Comparison of ENCODE assay signal across 32 cellular contexts in the genomic region with DNA sequence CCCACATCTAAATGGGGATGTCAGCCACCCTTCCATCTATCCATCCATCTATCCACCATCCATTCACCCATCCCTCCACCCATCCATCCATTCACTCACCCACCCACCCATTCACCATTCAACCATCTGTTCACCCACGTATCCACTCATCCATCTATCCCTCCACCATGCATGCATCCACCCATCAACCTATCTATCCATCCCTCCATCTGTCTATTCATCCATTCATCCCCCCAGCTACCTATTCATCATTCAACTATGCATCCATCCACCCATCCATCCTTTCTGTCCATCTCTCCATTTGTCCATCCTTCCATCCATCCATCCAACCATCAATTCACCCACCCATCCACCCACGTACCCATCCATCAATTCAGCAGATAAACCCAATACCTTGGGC. TPM values are rescaled to one million over a fixed set of nuclear protein-coding genes. Genes with fewer than 3 reads are reported as not detected.
"Had no signal": no experiment of that assay in that cellular context is flagged by ENCODE, and none has a peak within 500 bp of the region (broad histone marks: within the 10 kb centered on the region; RNA-seq: fewer than 3 reads in every experiment).

No MANE protein-coding gene starts in this region.

- H3K36me3 Mint-ChIP-seq: immature natural killer cell; naive thymus-derived CD8-positive, alpha-beta T cell; stimulated activated effector memory CD8-positive, alpha-beta T cell treated with anti-CD3 and anti-CD28 coated beads, Interleukin-12 subunit alpha, Interleukin-12 subunit beta, amount 100 ng/mL, for 72 hours had no signal

- FAIRE-seq: islet of Langerhans, kidney, pancreas, small intestine had no signal

- H3K27ac ChIP-seq: left lung, lower lobe of right lung, pancreas, prostate gland, sigmoid colon, spleen, suprapubic skin, thoracic aorta, tibial artery, upper lobe of right lung, uterus had no signal

- H3K4me3 Mint-ChIP-seq: immature natural killer cell; naive thymus-derived CD8-positive, alpha-beta T cell; nephron; neural crest cell; stimulated activated effector memory CD8-positive, alpha-beta T cell treated with anti-CD3 and anti-CD28 coated beads, Interleukin-12 subunit alpha, Interleukin-12 subunit beta, amount 100 ng/mL, for 72 hours; stimulated activated naive CD8-positive, alpha-beta T cell treated with anti-CD3 and anti-CD28 coated beads, Interleukin-15, Interleukin-2, amounts not matched to agents 100 ng/mL and 50 ng/mL, for 24 hours had no signal

- H3K36me3 ChIP-seq: left lung, lower lobe of right lung, pancreas, prostate gland, sigmoid colon, suprapubic skin, thoracic aorta, upper lobe of right lung, uterus had no signal

- H3K27ac Mint-ChIP-seq: nephron; stimulated activated effector memory CD8-positive, alpha-beta T cell treated with anti-CD3 and anti-CD28 coated beads, Interleukin-12 subunit alpha, Interleukin-12 subunit beta, amount 100 ng/mL, for 72 hours; stimulated activated naive CD8-positive, alpha-beta T cell treated with anti-CD3 and anti-CD28 coated beads, Interleukin-15, Interleukin-2, amounts not matched to agents 100 ng/mL and 50 ng/mL, for 24 hours had no signal

- H3K4me1 ChIP-seq: left lung, lower lobe of right lung, pancreas, prostate gland, sigmoid colon, spleen, suprapubic skin, tibial artery, upper lobe of right lung, uterus had no signal

- H3K9me3 Mint-ChIP-seq: immature natural killer cell; naive thymus-derived CD8-positive, alpha-beta T cell; nephron; neural crest cell; stimulated activated effector memory CD8-positive, alpha-beta T cell treated with anti-CD3 and anti-CD28 coated beads, Interleukin-12 subunit alpha, Interleukin-12 subunit beta, amount 100 ng/mL, for 72 hours; stimulated activated naive CD8-positive, alpha-beta T cell treated with anti-CD3 and anti-CD28 coated beads, Interleukin-15, Interleukin-2, amounts not matched to agents 100 ng/mL and 50 ng/mL, for 24 hours had no signal

- DNase-seq: hypothalamus; immature natural killer cell; kidney; left colon; left lung; lower lobe of right lung; mammary epithelial cell; mesenchymal stem cell; naive thymus-derived CD8-positive, alpha-beta T cell; nucleus accumbens; pancreas; posterior cingulate gyrus; retina; right cardiac atrium; sigmoid colon; small intestine; spleen; stimulated activated CD4-positive, alpha-beta T cell treated with anti-CD3 and anti-CD28 coated beads, Interleukin-4, amount 100 ng/mL, for 24 hours; stimulated activated naive CD4-positive, alpha-beta T cell; tibial artery; trophoblast cell; upper lobe of right lung; uterus had no signal

- H3K27me3 Mint-ChIP-seq: stimulated activated naive CD8-positive, alpha-beta T cell treated with anti-CD3 and anti-CD28 coated beads, Interleukin-15, Interleukin-2, amounts not matched to agents 100 ng/mL and 50 ng/mL, for 24 hours had no signal

- H3K4me3 ChIP-seq: left lung, lower lobe of right lung, pancreas, prostate gland, sigmoid colon, spleen, suprapubic skin, thoracic aorta, tibial artery, upper lobe of right lung, uterus had no signal

- H3K4me1 Mint-ChIP-seq: nephron; neural crest cell; stimulated activated effector memory CD8-positive, alpha-beta T cell treated with anti-CD3 and anti-CD28 coated beads, Interleukin-12 subunit alpha, Interleukin-12 subunit beta, amount 100 ng/mL, for 72 hours had no signal

- ATAC-seq: left colon; left lung; lower lobe of right lung; pancreas; right cardiac atrium; stimulated activated effector memory CD8-positive, alpha-beta T cell treated with anti-CD3 and anti-CD28 coated beads, Interleukin-12 subunit alpha, Interleukin-12 subunit beta, amount 100 ng/mL, for 72 hours; upper lobe of right lung had no signal

- H3K9me3 ChIP-seq: left lung, lower lobe of right lung, pancreas, prostate gland, sigmoid colon, spleen, suprapubic skin, thoracic aorta, tibial artery, upper lobe of right lung, uterus had no signal

- H3K27me3 ChIP-seq: left lung, pancreas, spleen, suprapubic skin, tibial artery, upper lobe of right lung, uterus had no signal

RNA-seq across cellular contexts. Expression of a gene that starts 14.6 kb away (rescaled TPM):
- total RNA-seq: mammary epithelial cell; naive thymus-derived CD8-positive, alpha-beta T cell; neural crest cell had no signal
- polyA plus RNA-seq: immature natural killer cell, mammary epithelial cell had no signal

RNA-seq across cellular contexts. Expression of a gene that starts 25.7 kb away (rescaled TPM):
- total RNA-seq: mammary epithelial cell had no signal
- polyA plus RNA-seq: immature natural killer cell had no signal

RNA-seq across cellular contexts. Expression of a gene that starts 31.8 kb away (rescaled TPM):
- total RNA-seq: left colon; lower lobe of right lung; mammary epithelial cell; naive thymus-derived CD8-positive, alpha-beta T cell; neural crest cell; osteoblast; right cardiac atrium; sigmoid colon; thoracic aorta; upper lobe of right lung had no signal
- polyA plus RNA-seq: immature natural killer cell; mammary epithelial cell; naive thymus-derived CD8-positive, alpha-beta T cell had no signal
